8 cellular contexts compared by ENCODE assay signal in the genomic region with DNA sequence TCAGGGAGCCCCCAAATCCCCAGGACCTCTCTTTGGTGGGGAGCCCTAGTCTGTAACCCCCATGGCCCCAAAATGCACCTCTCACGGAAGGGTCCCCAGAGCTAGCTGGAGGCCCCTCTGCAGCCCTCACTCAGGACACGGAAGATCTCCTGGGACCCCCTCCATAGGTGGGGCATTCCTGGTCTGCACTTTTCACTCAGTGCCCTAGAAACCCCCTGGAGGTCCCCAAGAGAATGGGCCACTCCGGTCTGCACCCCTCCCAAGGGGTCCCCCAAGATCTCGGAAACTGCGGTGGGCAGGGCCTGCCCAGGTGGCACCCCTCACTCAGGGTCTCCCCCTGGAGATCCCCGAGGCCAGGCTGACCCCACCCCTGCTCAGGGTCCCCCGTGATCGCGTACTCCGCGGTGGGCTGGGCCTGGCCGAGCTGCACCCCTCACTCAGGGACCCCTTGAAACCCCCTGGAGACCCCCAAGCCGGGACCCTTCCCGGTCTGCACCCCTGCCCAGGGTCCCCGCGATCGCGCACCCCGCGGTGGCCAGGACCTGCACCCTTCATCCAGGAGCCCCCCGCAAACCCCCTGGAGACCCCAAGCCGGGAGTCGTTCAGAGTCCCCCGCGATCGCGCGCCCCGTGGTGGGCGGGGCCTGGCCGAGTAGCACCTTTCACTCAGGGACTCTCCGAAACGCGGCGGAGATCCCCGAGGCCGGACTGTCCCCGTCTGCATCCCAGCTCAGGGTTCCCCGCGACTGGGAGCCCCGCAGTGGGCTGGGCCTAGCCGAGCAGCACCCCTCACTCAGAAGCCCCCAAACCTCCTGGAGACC. TPM values are rescaled to one million over a fixed set of nuclear protein-coding genes. Genes with fewer than 3 reads are reported as not detected.
DNase-seq lines count a peak whose midpoint lies in the region; ATAC-seq and TF ChIP-seq lines count a peak whose summit lies in the region.

No MANE protein-coding gene starts in this region.

- peak overlapping the region; percentile 97 for H3K4me2 ChIP-seq in neural progenitor cell

- peaks cover 60% of the 10 kb centered on the region for H3K79me2 ChIP-seq in neural progenitor cell (ENCODE audit: low read depth)

- H3K27me3 Mint-ChIP-seq in neural progenitor cell (ENCODE audit: insufficient read depth, low read depth), result no peaks in the 10 kb centered on the region

- H3K27ac ChIP-seq in HUES48 (ENCODE audit: low read depth, low read length), result peak overlapping the region; percentile 61
- peak overlapping the region; percentile 9 for H3K27ac ChIP-seq in neural progenitor cell

- TF ChIP-seq CTCF in AG10803 (conservative IDR thresholded peaks at IDR 0.05; ENCODE audit: low read length) (no peak), epithelial cell of proximal tubule (conservative IDR thresholded peaks at IDR 0.05; ENCODE audit: low read depth, low read length) (no peak), neural progenitor cell (IDR thresholded peaks at IDR 0.05) (no peak)

- H3K4me3 Mint-ChIP-seq in neural progenitor cell, result peak overlapping the region; percentile 90

- H3K9ac ChIP-seq in HUES48 (ENCODE audit: low read depth, low read length), result peak overlapping the region; percentile 18; the same call in 1 of the 2 replicates
- H3K9ac ChIP-seq in neural progenitor cell, result peak overlapping the region; percentile 83

- H3F3A ChIP-seq in neural progenitor cell (ENCODE audit: low read depth), result peaks cover 8% of the 10 kb centered on the region

- peaks cover 5% of the 10 kb centered on the region for H3K36me3 Mint-ChIP-seq in neural progenitor cell

- H3K27ac Mint-ChIP-seq in neural progenitor cell, result no peak overlapping the region

- peaks cover 9% of the 10 kb centered on the region; the same call in 1 of the 2 replicates for H3K36me3 ChIP-seq in HUES48 (ENCODE audit: control insufficient read depth, insufficient read depth, low read length)
- H3K36me3 ChIP-seq in neural progenitor cell, result no peaks in the 10 kb centered on the region

- H3K4me1 ChIP-seq in HUES48 (ENCODE audit: control insufficient read depth, insufficient read depth, low read length) (no peaks in the 10 kb centered on the region; the same call in 1 of the 2 replicates), neural progenitor cell (peaks cover 11% of the 10 kb centered on the region)

- no peaks in the 10 kb centered on the region for H3K27me3 ChIP-seq in HUES48 (ENCODE audit: control insufficient read depth, insufficient read depth, low read length)
- H3K27me3 ChIP-seq in neural progenitor cell, result no peaks in the 10 kb centered on the region

- no peaks in the 10 kb centered on the region for H3K9me3 ChIP-seq in HUES48 (ENCODE audit: control insufficient read depth, insufficient read depth, low read length)
- H3K9me3 ChIP-seq in neural progenitor cell (ENCODE audit: low read depth), result no peaks in the 10 kb centered on the region

- DNase-seq in AG10803 (ENCODE audit: low read depth), result no peak
- DNase-seq in GM19240 (ENCODE audit: insufficient read length, low spot score), result peak; percentile 76
- DNase-seq in activated CD8-positive, alpha-beta memory T cell treated with anti-CD3 and anti-CD28 coated beads for 24 hours, result peak; percentile 75
- DNase-seq in epithelial cell of proximal tubule (ENCODE audit: low read depth), result no peak
- peak; percentile 53 for DNase-seq in neural progenitor cell (ENCODE audit: low spot score)
- DNase-seq in islet precursor cell, result no peak
- no peak for DNase-seq in left lobe of liver (ENCODE audit: low spot score)

- H3K4me3 ChIP-seq in AG10803 (ENCODE audit: low read length) (peak overlapping the region; percentile 79), HUES48 (ENCODE audit: low read depth, low read length) (peak overlapping the region; percentile 85), epithelial cell of proximal tubule (ENCODE audit: low read depth, low read length) (peak overlapping the region; percentile 95), neural progenitor cell (peak overlapping the region; percentile 100)

- no peak for ATAC-seq in left lobe of liver

- H3K4me1 Mint-ChIP-seq in neural progenitor cell, result peaks cover 14% of the 10 kb centered on the region

- H2AFZ ChIP-seq in neural progenitor cell (replicated peaks), result peak overlapping the region; percentile 36

- H4K20me1 ChIP-seq in neural progenitor cell (ENCODE audit: low read depth), result peaks cover 54% of the 10 kb centered on the region

- H3K9me3 Mint-ChIP-seq in neural progenitor cell, result no peaks in the 10 kb centered on the region

RNA-seq across cellular contexts. Expression of a gene that starts 1.1 kb away (rescaled TPM):
- total RNA-seq in epithelial cell of proximal tubule (136 and 246 TPM in 2 replicates), neural progenitor cell (ENCODE audit: low replicate concordance) (78.0 and 246 TPM in 2 replicates), left lobe of liver (7.4 TPM)

RNA-seq across cellular contexts. Expression of a gene that starts 20.2 kb away (rescaled TPM):
- total RNA-seq in epithelial cell of proximal tubule, result 29.2 and 35.7 TPM in 2 replicates
- total RNA-seq in neural progenitor cell (ENCODE audit: low replicate concordance), result 3.9 and 6.2 TPM in 2 replicates
- total RNA-seq in left lobe of liver, result 52.1 TPM

RNA-seq across cellular contexts. Expression of a gene that starts 28.3 kb away (rescaled TPM):
- total RNA-seq in epithelial cell of proximal tubule, result 100 and 118 TPM in 2 replicates
- total RNA-seq in neural progenitor cell (ENCODE audit: low replicate concordance), result 22.3 and 37.9 TPM in 2 replicates
- total RNA-seq in left lobe of liver, result 63.9 TPM

Comparison
In these comparisons a context has a peak if more than half of its experiments do, and no peak if none do; other contexts are left out.
1. DNase-seq: peak in GM19240 (single experiment), activated CD8-positive, alpha-beta memory T cell treated with anti-CD3 and anti-CD28 coated beads for 24 hours (single experiment) and neural progenitor cell (single experiment); none in AG10803 (single experiment), epithelial cell of proximal tubule (single experiment), islet precursor cell (single experiment) and left lobe of liver (single experiment).
2. Peak in every context shown above with its lines, with median percentiles within 50 percentile points of each other: H3K4me3 ChIP-seq.